ENCODE assay signal across 22 cellular contexts in the genomic region with DNA sequence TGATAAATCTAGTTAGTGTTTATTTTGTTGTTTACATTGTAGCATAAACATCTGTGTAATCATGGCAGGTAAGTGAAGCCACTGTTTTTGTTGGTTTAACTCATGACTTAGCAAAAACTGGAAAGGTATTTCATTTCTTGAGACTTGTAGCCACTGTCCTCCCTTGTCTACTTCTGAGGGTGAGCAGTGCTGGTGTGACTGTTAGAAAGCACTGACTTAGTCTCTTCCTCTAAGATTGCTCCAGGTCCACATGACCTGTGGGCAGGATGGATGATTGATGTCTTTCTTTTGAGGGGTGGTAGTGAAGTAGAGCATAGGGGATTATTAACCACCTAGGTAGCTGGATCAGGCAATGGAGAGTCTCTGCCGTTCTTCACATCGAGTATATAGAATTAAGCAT.
DNase-seq lines count a peak whose midpoint lies in the region; ATAC-seq, FAIRE-seq and TF ChIP-seq lines count a peak whose summit lies in the region.
"Had no signal": no experiment of that assay in that cellular context is flagged by ENCODE, and none has a peak within 500 bp of the region (broad histone marks: within the 10 kb centered on the region; RNA-seq: fewer than 3 reads in every experiment).

No MANE protein-coding gene starts in this region.

- CTCF ChIA-PET in PC-3 (lab: Charles Lee): no interaction called here

- H3K9me2 ChIP-seq in PC-3 (replicated peaks; ENCODE audit: low read length): no peaks in the 10 kb centered on the region
- H3K9me2 ChIP-seq in GM23248 (ENCODE audit: insufficient read depth): no peaks in the 10 kb centered on the region

- H3K27me3 ChIP-seq in PC-3 (ENCODE audit: low read length) (no peaks in the 10 kb centered on the region), pancreas (no peaks in the 10 kb centered on the region), GM23248 (replicated peaks; ENCODE audit: insufficient read depth) (no peaks in the 10 kb centered on the region)
- H3K27me3 ChIP-seq: colonic mucosa, sigmoid colon, vagina had no signal

- BruUV-seq in PC-3 (replicated peaks; lab: Mats Ljungman, UMichigan): no TSS peak

- H3K36me3 ChIP-seq in PC-3 (ENCODE audit: low read depth, low read length) (no peaks in the 10 kb centered on the region), pancreas (no peaks in the 10 kb centered on the region), GM23248 (ENCODE audit: low read depth) (no peaks in the 10 kb centered on the region)
- H3K36me3 ChIP-seq: colonic mucosa, sigmoid colon, vagina had no signal

- H3K9me3 ChIP-seq in PC-3 (ENCODE audit: low read length) (no peaks in the 10 kb centered on the region), pancreas (no peaks in the 10 kb centered on the region), GM23248 (ENCODE audit: low read depth) (no peaks in the 10 kb centered on the region)
- H3K9me3 ChIP-seq: colonic mucosa, sigmoid colon, vagina had no signal

- TF ChIP-seq CTCF in PC-3 (conservative IDR thresholded peaks at IDR 0.05; ENCODE audit: low read depth, low read length): no peak
- no peak for TF ChIP-seq CTCF in mesothelial cell of epicardium (IDR thresholded peaks at IDR 0.05; ENCODE audit: unreplicated experiment)
- no peak for TF ChIP-seq CTCF in pancreas (IDR thresholded peaks at IDR 0.05)

- H3K4me3 ChIP-seq in PC-3 (ENCODE audit: low read length) (peak overlapping the region; percentile 7; the same call in 1 of the 2 replicates), pancreas (no peak overlapping the region), GM23248 (no peak overlapping the region)
- H3K4me3 ChIP-seq: colonic mucosa, GM12878, sigmoid colon, vagina had no signal

- H3K4me3 Mint-ChIP-seq in stimulated activated naive CD8-positive, alpha-beta T cell treated with anti-CD3 and anti-CD28 coated beads, Interleukin-15, amount 100 ng/mL, for 72 hours: no peak overlapping the region
- no peak overlapping the region for H3K4me3 Mint-ChIP-seq in mesothelial cell of epicardium
- H3K4me3 Mint-ChIP-seq: activated naive CD8-positive, alpha-beta T cell; activated T-cell treated with anti-CD3 and anti-CD28 coated beads, Interleukin-2, amount 50 U/mL, for 4 hours; H9 had no signal

- POLR2A ChIA-PET in PC-3 (lab: Charles Lee; ENCODE audit: unreplicated experiment): no interaction called here

- WGBS in pancreas, 2 donors: 85 to 88% methylated on average over 2 of the region's 2 CpGs
- 97 to 100% methylated on average over 2 of the region's 2 CpGs for WGBS in GM23248 (ENCODE audit: low coverage in 1 of 2, low lambda C conversion rate in 2 of 2, missing lambda C conversion rate in 2 of 2), 2 experiments

- no peaks in the 10 kb centered on the region for H4K20me1 ChIP-seq in PC-3 (ENCODE audit: low read length)
- H4K20me1 ChIP-seq in GM23248 (ENCODE audit: insufficient read depth): no peaks in the 10 kb centered on the region

- no peak overlapping the region for H3K27ac Mint-ChIP-seq in stimulated activated naive CD8-positive, alpha-beta T cell treated with anti-CD3 and anti-CD28 coated beads, Interleukin-15, amount 100 ng/mL, for 72 hours
- H3K27ac Mint-ChIP-seq in mesothelial cell of epicardium: peak overlapping the region; percentile 60
- H3K27ac Mint-ChIP-seq: activated naive CD8-positive, alpha-beta T cell had no signal

- H3K9me3 Mint-ChIP-seq in stimulated activated naive CD8-positive, alpha-beta T cell treated with anti-CD3 and anti-CD28 coated beads, Interleukin-15, amount 100 ng/mL, for 72 hours: no peaks in the 10 kb centered on the region
- no peaks in the 10 kb centered on the region for H3K9me3 Mint-ChIP-seq in mesothelial cell of epicardium
- H3K9me3 Mint-ChIP-seq: activated T-cell treated with anti-CD3 and anti-CD28 coated beads, Interleukin-2, amount 50 U/mL, for 4 hours; H9 had no signal

- intact Hi-C loops in PC-3 (cut with micrococcal nuclease): loop anchor here (2.0 kb wide), 1 partner anchor 22 kb away; no protein-coding TSS in a partner anchor
- intact Hi-C loops in pancreas (cut with DNase I): no loop called here

- H3K27ac ChIP-seq in PC-3 (ENCODE audit: low read length): peak overlapping the region; percentile 61
- H3K27ac ChIP-seq in pancreas: no peak overlapping the region
- no peak overlapping the region for H3K27ac ChIP-seq in GM23248
- H3K27ac ChIP-seq: colonic mucosa, HL-60, sigmoid colon, vagina had no signal

- H3K36me3 Mint-ChIP-seq in mesothelial cell of epicardium: no peaks in the 10 kb centered on the region
- H3K36me3 Mint-ChIP-seq: activated naive CD8-positive, alpha-beta T cell had no signal

- FAIRE-seq in pancreas (lab: Jason Lieb, UNC): no peak
- FAIRE-seq: D721Med, endometrium, GM12878 had no signal

- in situ Hi-C loops in GM23248 (cut with MboI): no loop called here

- H2AFZ ChIP-seq in PC-3 (ENCODE audit: low read length) (no peak overlapping the region), GM23248 (no peak overlapping the region)

- peaks cover 95% of the 10 kb centered on the region for H3K4me1 Mint-ChIP-seq in stimulated activated naive CD8-positive, alpha-beta T cell treated with anti-CD3 and anti-CD28 coated beads, Interleukin-15, amount 100 ng/mL, for 72 hours
- peaks cover 68% of the 10 kb centered on the region for H3K4me1 Mint-ChIP-seq in mesothelial cell of epicardium

- ATAC-seq in stimulated activated naive CD8-positive, alpha-beta T cell treated with anti-CD3 and anti-CD28 coated beads, Interleukin-15, amount 100 ng/mL, for 72 hours: peak; percentile 51
- ATAC-seq in stimulated activated naive CD8-positive, alpha-beta T cell treated with anti-CD3 and anti-CD28 coated beads, Interleukin-15, Interleukin-2, amounts not matched to agents 100 U/mL and 50 U/mL, for 24 hours: no peak
- ATAC-seq in PC-3 (peak; percentile 58), pancreas (no peak)
- ATAC-seq: activated T-cell treated with anti-CD3 and anti-CD28 coated beads, Interleukin-2, amount 50 U/mL, for 4 hours; GM12878 had no signal

- H3F3A ChIP-seq in PC-3 (ENCODE audit: low read length, unreplicated experiment) (no peaks in the 10 kb centered on the region), GM23248 (ENCODE audit: insufficient read depth) (no peaks in the 10 kb centered on the region; the same call in 1 of the 2 replicates)

- H3K4me1 ChIP-seq in PC-3 (ENCODE audit: insufficient read depth, low read length) (peaks cover 38% of the 10 kb centered on the region), pancreas (peaks cover 16 to 36% (median 26%) of the 10 kb centered on the region in 3 donors), GM23248 (ENCODE audit: insufficient read depth) (peaks cover 8% of the 10 kb centered on the region; the same call in 1 of the 2 replicates)

- H3K27me3 Mint-ChIP-seq in stimulated activated naive CD8-positive, alpha-beta T cell treated with anti-CD3 and anti-CD28 coated beads, Interleukin-15, amount 100 ng/mL, for 72 hours: no peaks in the 10 kb centered on the region
- no peaks in the 10 kb centered on the region for H3K27me3 Mint-ChIP-seq in mesothelial cell of epicardium (ENCODE audit: low read depth)
- H3K27me3 Mint-ChIP-seq: activated naive CD8-positive, alpha-beta T cell had no signal

- H3K79me2 ChIP-seq in PC-3 (ENCODE audit: low read length): peaks cover 99% of the 10 kb centered on the region
- H3K79me2 ChIP-seq in GM23248 (ENCODE audit: insufficient read depth): peaks cover 100% of the 10 kb centered on the region

- H3K4me2 ChIP-seq in PC-3 (ENCODE audit: low read length) (peak overlapping the region; percentile 74), GM23248 (ENCODE audit: unreplicated experiment) (no peak overlapping the region)

- H3K9ac ChIP-seq in PC-3 (ENCODE audit: low read length): no peak overlapping the region
- no peak overlapping the region for H3K9ac ChIP-seq in GM23248

- no peak for DNase-seq in stimulated activated naive CD8-positive, alpha-beta T cell treated with anti-CD3 and anti-CD28 coated beads, Interleukin-15, amount 100 ng/mL, for 72 hours
- no peak for DNase-seq in stimulated activated naive CD8-positive, alpha-beta T cell treated with anti-CD3 and anti-CD28 coated beads, Interleukin-15, Interleukin-2, amounts not matched to agents 100 U/mL and 50 U/mL, for 24 hours
- DNase-seq in PC-3 (no peak), mesothelial cell of epicardium (ENCODE audit: low spot score in 2 of 2, unreplicated experiment in 2 of 2) (no peak), pancreas (no peak), GM23248 (no peak)
- DNase-seq in stimulated activated CD4-positive, alpha-beta T cell treated with anti-CD3 and anti-CD28 coated beads, Interleukin-4, amount 100 ng/mL, for 24 hours: no peak
- DNase-seq: activated CD4-positive, alpha-beta T cell treated with anti-CD3 and anti-CD28 coated beads, Interleukin-2, amount 50 U/mL, for 48 hours; activated T-cell treated with anti-CD3 and anti-CD28 coated beads, Interleukin-2, amount 50 U/mL, for 4 hours; colonic mucosa; GF-D8; hippocampal formation; KBM-7; NK-92 treated with Interleukin-12 subunit alpha and Interleukin-12 subunit beta, amount 100 ng/mL, for 24 hours; sigmoid colon had no signal

Comparison
In these comparisons a context has a peak if more than half of its experiments do, and no peak if none do; other contexts are left out.
1. ATAC-seq: peak in stimulated activated naive CD8-positive, alpha-beta T cell treated with anti-CD3 and anti-CD28 coated beads, Interleukin-15, amount 100 ng/mL, for 72 hours (single experiment) and PC-3 (single experiment); none in stimulated activated naive CD8-positive, alpha-beta T cell treated with anti-CD3 and anti-CD28 coated beads, Interleukin-15, Interleukin-2, amounts not matched to agents 100 U/mL and 50 U/mL, for 24 hours (single experiment) and pancreas (0 of 4).